23 cellular contexts compared by ENCODE assay signal in genomic region chr15:50123861-50124556, GRCh38. TPM values are rescaled to one million over a fixed set of nuclear protein-coding genes. Genes with fewer than 3 reads are reported as not detected.
DNase-seq lines count a peak whose midpoint lies in the region; ATAC-seq, FAIRE-seq and TF ChIP-seq lines count a peak whose summit lies in the region.
"Had no signal": no experiment of that assay in that cellular context is flagged by ENCODE, and none has a peak within 500 bp of the region (broad histone marks: within the 10 kb centered on the region; RNA-seq: fewer than 3 reads in every experiment).

No MANE protein-coding gene starts in this region.

- H3K36me3 Mint-ChIP-seq in natural killer cell treated with Interleukin-12 subunit alpha and Interleukin-12 subunit beta and Interleukin-15 and Interleukin-18, amount 100 ng/mL, for 72 hours: peaks cover 28% of the 10 kb centered on the region
- H3K36me3 Mint-ChIP-seq in natural killer cell: peaks cover 8% of the 10 kb centered on the region
- H3K36me3 Mint-ChIP-seq in activated naive CD8-positive, alpha-beta T cell treated with anti-CD3 and anti-CD28 coated beads, Interleukin-2, amount 50 U/mL, for 24 hours (ENCODE audit: low read depth): peaks cover 4% of the 10 kb centered on the region
- H3K36me3 Mint-ChIP-seq: CD8-positive, alpha-beta T cell had no signal

- DNase-seq in activated CD4-positive, alpha-beta T cell treated with anti-CD3 and anti-CD28 coated beads for 48 hours: peak; percentile 26
- no peak for DNase-seq in activated CD4-positive, alpha-beta T cell treated with anti-CD3 and anti-CD28 coated beads for 4 hours
- DNase-seq in natural killer cell treated with Interleukin-12 subunit alpha and Interleukin-12 subunit beta and Interleukin-15 and Interleukin-18, amount 100 ng/mL, for 72 hours (ENCODE audit: low spot score): no peak
- DNase-seq in natural killer cell (no peak), HTR-8/SVneo (ENCODE audit: insufficient read length, low spot score) (no peak)
- DNase-seq in activated naive CD8-positive, alpha-beta T cell treated with anti-CD3 and anti-CD28 coated beads, Interleukin-2, amount 50 U/mL, for 24 hours: no peak
- DNase-seq in stimulated activated CD8-positive, alpha-beta memory T cell treated with anti-CD3 and anti-CD28 coated beads, Interleukin-4, amount 100 ng/mL, for 48 hours: no peak
- DNase-seq: 8988T; CD8-positive, alpha-beta T cell; DMS153; H9; KBM-7; NCI-H1092 treated with DMSO at 0.1 percent for 48 hours; NCI-H146; NCI-H2029; NCI-H226; NCI-H510A treated with DMSO at 0.1 percent for 48 hours; NCI-H748 treated with DMSO at 0.1 percent for 48 hours; PC-9; RPMI8226; SHP77 had no signal

- intact Hi-C loops in natural killer cell (cut with micrococcal nuclease): no loop called here

- peaks cover 5% of the 10 kb centered on the region for H3K9me3 Mint-ChIP-seq in natural killer cell treated with Interleukin-12 subunit alpha and Interleukin-12 subunit beta and Interleukin-15 and Interleukin-18, amount 100 ng/mL, for 72 hours
- H3K9me3 Mint-ChIP-seq in natural killer cell: peaks cover 3 to 5% of the 10 kb centered on the region in 2 donors
- peaks cover 10% of the 10 kb centered on the region for H3K9me3 Mint-ChIP-seq in activated naive CD8-positive, alpha-beta T cell treated with anti-CD3 and anti-CD28 coated beads, Interleukin-2, amount 50 U/mL, for 24 hours

- no peak overlapping the region for H3K4me3 Mint-ChIP-seq in natural killer cell treated with Interleukin-12 subunit alpha and Interleukin-12 subunit beta and Interleukin-15 and Interleukin-18, amount 100 ng/mL, for 72 hours
- H3K4me3 Mint-ChIP-seq in natural killer cell: no peak overlapping the region
- H3K4me3 Mint-ChIP-seq in activated naive CD8-positive, alpha-beta T cell treated with anti-CD3 and anti-CD28 coated beads, Interleukin-2, amount 50 U/mL, for 24 hours: no peak overlapping the region
- H3K4me3 Mint-ChIP-seq: CD8-positive, alpha-beta T cell; H9 had no signal

- ATAC-seq in natural killer cell treated with Interleukin-12 subunit alpha and Interleukin-12 subunit beta and Interleukin-15 and Interleukin-18, amount 100 ng/mL, for 72 hours: peak in 1 of 2 donors; percentile 53
- ATAC-seq in natural killer cell: no peak
- peak; percentile 58 for ATAC-seq in activated naive CD8-positive, alpha-beta T cell treated with anti-CD3 and anti-CD28 coated beads, Interleukin-2, amount 50 U/mL, for 24 hours
- ATAC-seq: CD8-positive, alpha-beta T cell had no signal

- no peaks in the 10 kb centered on the region for H3K27me3 Mint-ChIP-seq in natural killer cell treated with Interleukin-12 subunit alpha and Interleukin-12 subunit beta and Interleukin-15 and Interleukin-18, amount 100 ng/mL, for 72 hours
- H3K27me3 Mint-ChIP-seq in natural killer cell (ENCODE audit: low read depth in 2 of 2): no peaks in the 10 kb centered on the region
- peaks cover 4% of the 10 kb centered on the region for H3K27me3 Mint-ChIP-seq in activated naive CD8-positive, alpha-beta T cell treated with anti-CD3 and anti-CD28 coated beads, Interleukin-2, amount 50 U/mL, for 24 hours

- FAIRE-seq in HTR-8/SVneo (lab: Jason Lieb, UNC): no peak
- FAIRE-seq: GM12891 had no signal

- peaks cover 48 to 51% of the 10 kb centered on the region in 2 donors for H3K4me1 Mint-ChIP-seq in natural killer cell treated with Interleukin-12 subunit alpha and Interleukin-12 subunit beta and Interleukin-15 and Interleukin-18, amount 100 ng/mL, for 72 hours (ENCODE audit: low read depth in 2 of 2)
- peaks cover 11 to 17% of the 10 kb centered on the region in 2 donors for H3K4me1 Mint-ChIP-seq in natural killer cell
- H3K4me1 Mint-ChIP-seq in activated naive CD8-positive, alpha-beta T cell treated with anti-CD3 and anti-CD28 coated beads, Interleukin-2, amount 50 U/mL, for 24 hours: peaks cover 40% of the 10 kb centered on the region

- no peak for TF ChIP-seq CTCF in natural killer cell (IDR thresholded peaks at IDR 0.05)

- peak overlapping the region; percentile 1 to 80 for H3K27ac Mint-ChIP-seq in natural killer cell treated with Interleukin-12 subunit alpha and Interleukin-12 subunit beta and Interleukin-15 and Interleukin-18, amount 100 ng/mL, for 72 hours
- H3K27ac Mint-ChIP-seq in natural killer cell: no peak overlapping the region
- H3K27ac Mint-ChIP-seq in activated naive CD8-positive, alpha-beta T cell treated with anti-CD3 and anti-CD28 coated beads, Interleukin-2, amount 50 U/mL, for 24 hours: peak overlapping the region; percentile 70
- H3K27ac Mint-ChIP-seq: CD8-positive, alpha-beta T cell; H9 had no signal

RNA-seq across cellular contexts. Expression of gene ATP8B4, which starts 5.0 kb away (rescaled TPM):
- total RNA-seq in natural killer cell treated with Interleukin-12 subunit alpha and Interleukin-12 subunit beta and Interleukin-15 and Interleukin-18, amount 100 ng/mL, for 72 hours: 100 to 1,000 TPM; 273 to 296 TPM
- 10 to 100 TPM; 55.6 to 89.5 (median 75.1) TPM for total RNA-seq in natural killer cell

RNA-seq across cellular contexts. Expression of gene SLC27A2, which starts 58.0 kb away (rescaled TPM):
- 10 to 100 TPM; 72.6 to 77.6 TPM for total RNA-seq in natural killer cell treated with Interleukin-12 subunit alpha and Interleukin-12 subunit beta and Interleukin-15 and Interleukin-18, amount 100 ng/mL, for 72 hours
- 1 to 10 TPM in 1 of 3 donors, under 1 TPM in 2; 0.47 to 2.7 (median 0.50) TPM for total RNA-seq in natural killer cell
- total RNA-seq: G401 had no signal

Comparison
In these comparisons a context has a peak if more than half of its experiments do, and no peak if none do; other contexts are left out.
1. H3K27ac Mint-ChIP-seq: peak in natural killer cell treated with Interleukin-12 subunit alpha and Interleukin-12 subunit beta and Interleukin-15 and Interleukin-18, amount 100 ng/mL, for 72 hours (2 of 2) and activated naive CD8-positive, alpha-beta T cell treated with anti-CD3 and anti-CD28 coated beads, Interleukin-2, amount 50 U/mL, for 24 hours (single experiment); none in natural killer cell (0 of 2).
2. RNA of gene SLC27A2, which starts 58.0 kb away (total RNA-seq): 72.6 to 77.6 TPM in natural killer cell treated with Interleukin-12 subunit alpha and Interleukin-12 subunit beta and Interleukin-15 and Interleukin-18, amount 100 ng/mL, for 72 hours; 0.47 to 2.7 TPM in natural killer cell; every median in the first group is over 10 times any median in the second.